In genomic region chr20:10954137-10954840, GRCh38 we compare ENCODE assay signal across 21 cellular contexts.
DNase-seq lines count a peak whose midpoint lies in the region; ATAC-seq and TF ChIP-seq lines count a peak whose summit lies in the region.
"Had no signal": no experiment of that assay in that cellular context is flagged by ENCODE, and none has a peak within 500 bp of the region (broad histone marks: within the 10 kb centered on the region; RNA-seq: fewer than 3 reads in every experiment).

No MANE protein-coding gene starts in this region.

- H2BK120ac ChIP-seq in IMR-90 (ENCODE audit: low read depth, low read length) = no peak overlapping the region

- H2BK20ac ChIP-seq in IMR-90 (ENCODE audit: low read depth, low read length) = no peak overlapping the region

- H3K27ac ChIP-seq in IMR-90 (ENCODE audit: insufficient read depth, low read length) = no peak overlapping the region
- peak overlapping the region; percentile 33 to 46 for H3K27ac ChIP-seq in breast epithelium
- H3K27ac ChIP-seq in thoracic aorta = no peak overlapping the region
- H3K27ac ChIP-seq: GM23248, neutrophil had no signal

- POLR2A ChIA-PET in IMR-90 (lab: Charles Lee; ENCODE audit: unreplicated experiment) = interaction anchor here (0.6 kb wide), 1 partner anchor 21 kb away, joined by 3 read pairs; no protein-coding TSS in a partner anchor

- H2BK15ac ChIP-seq in IMR-90 (ENCODE audit: low read depth, low read length) = no peak overlapping the region

- no peak overlapping the region for H4K91ac ChIP-seq in IMR-90 (ENCODE audit: insufficient read depth, low read depth, low read length)

- no peak overlapping the region for H3K9ac ChIP-seq in IMR-90 (ENCODE audit: low read depth, low read length)
- H3K9ac ChIP-seq: GM23248 had no signal

- 72% methylated on average over 4 of the region's 6 CpGs; no CpG with 5 or more reads in 1 of the 2 experiments for WGBS in IMR-90 (ENCODE audit: extremely low coverage in 2 of 2, insufficient read length in 1 of 2), 2 experiments

- H3K79me1 ChIP-seq in IMR-90 (ENCODE audit: low read depth in 1 of 2, low read length in 2 of 2) = no peaks in the 10 kb centered on the region

- H2AFZ ChIP-seq in IMR-90 (replicated peaks; ENCODE audit: low read length, poor library complexity) = no peak overlapping the region
- H2AFZ ChIP-seq: GM23248 had no signal

- no peak overlapping the region for H2AK5ac ChIP-seq in IMR-90 (ENCODE audit: low read depth, low read length)

- intact Hi-C loops in IMR-90 (cut with micrococcal nuclease) (no loop called here), breast epithelium (cut with DNase I; ENCODE audit: low total_unique reads) (no loop called here)

- no TSS peak for BruUV-seq in IMR-90 (replicated peaks; lab: Mats Ljungman, UMichigan)

- H3K18ac ChIP-seq in IMR-90 (ENCODE audit: low read depth, low read length) = no peak overlapping the region

- no peak overlapping the region for H4K8ac ChIP-seq in IMR-90 (ENCODE audit: low read depth in 2 of 2, low read length in 2 of 2)

- in situ Hi-C loops in IMR-90 (cut with MboI; ENCODE audit: low sequenced_read_pairs) = no loop called here

- H3K36me3 ChIP-seq in IMR-90 (ENCODE audit: control insufficient read depth, insufficient read depth, low read length) (no peaks in the 10 kb centered on the region), breast epithelium (no peaks in the 10 kb centered on the region), kidney epithelial cell (ENCODE audit: control insufficient read depth, insufficient read depth, low read length) (no peaks in the 10 kb centered on the region), thoracic aorta (no peaks in the 10 kb centered on the region)
- H3K36me3 ChIP-seq: neutrophil had no signal

- no peak overlapping the region for H4K5ac ChIP-seq in IMR-90 (ENCODE audit: low read depth, low read length)

- no peak overlapping the region for H3K4me2 ChIP-seq in IMR-90 (ENCODE audit: low read depth, low read length)

- H2AK9ac ChIP-seq in IMR-90 (replicated peaks; ENCODE audit: low read depth, low read length, poor library complexity) = no peak overlapping the region

- TF ChIP-seq RAD21 in IMR-90 (IDR thresholded peaks at IDR 0.05; ENCODE audit: low read length) = no peak

- TF ChIP-seq POLR2A in IMR-90 (IDR thresholded peaks at IDR 0.05; ENCODE audit: low read depth, low read length) (no peak), breast epithelium (IDR thresholded peaks at IDR 0.05) (no peak)

- no peak overlapping the region for H3K23ac ChIP-seq in IMR-90 (ENCODE audit: low read depth, low read length)

- H2BK5ac ChIP-seq in IMR-90 (ENCODE audit: low read depth, low read length, poor library complexity, severe bottlenecking) = no peak overlapping the region

- no peaks in the 10 kb centered on the region for H3K9me1 ChIP-seq in IMR-90 (ENCODE audit: insufficient read depth, low read length)

- DNase-seq in IMR-90 (peak; percentile 22), breast epithelium (ENCODE audit: low spot score in 2 of 2) (peak in 1 of 2 donors; percentile 72), kidney epithelial cell (ENCODE audit: low read depth) (peak; percentile 71), thoracic aorta (ENCODE audit: low spot score) (no peak), NCI-H1105 (lab: John Stamatoyannopoulos, UW) (no peak), NCI-H2107 treated with DMSO at 0.1 percent for 48 hours (lab: John Stamatoyannopoulos, UW; ENCODE audit: unreplicated experiment) (no peak)
- DNase-seq: activated CD4-positive, alpha-beta memory T cell treated with anti-CD3 and anti-CD28 coated beads, Interleukin-2, amount 10 ng/mL, durations not matched to agents 7 days and 5 days; activated T-cell treated with anti-CD3 and anti-CD28 coated beads, Interleukin-2, amount 50 U/mL, for 24 hours; GM23248; Karpas-422; left cardiac atrium; NCI-H1417 treated with DMSO at 0.1 percent for 48 hours; NCI-H345; NK-92 treated with Interleukin-12 subunit alpha and Interleukin-12 subunit beta, amount 100 ng/mL, for 24 hours; right cardiac atrium; SHP77; stimulated activated CD4-positive, alpha-beta T cell treated with anti-CD3 and anti-CD28 coated beads, Interleukin-2, amount 100 ng/mL, for 24 hours had no signal

- no peaks in the 10 kb centered on the region; the same call in 1 of the 2 replicates for H3K27me3 ChIP-seq in IMR-90 (ENCODE audit: control insufficient read depth, insufficient read depth, low read length)
- no peaks in the 10 kb centered on the region for H3K27me3 ChIP-seq in breast epithelium
- H3K27me3 ChIP-seq in kidney epithelial cell (ENCODE audit: control insufficient read depth, insufficient read depth, low read length) = no peaks in the 10 kb centered on the region
- H3K27me3 ChIP-seq in thoracic aorta (replicated peaks; ENCODE audit: insufficient read depth) = no peaks in the 10 kb centered on the region
- H3K27me3 ChIP-seq: neutrophil had no signal

- TF ChIP-seq CTCF in IMR-90 (conservative IDR thresholded peaks at IDR 0.05; ENCODE audit: low read depth, low read length) (no peak), breast epithelium (IDR thresholded peaks at IDR 0.05) (no peak), kidney epithelial cell (IDR thresholded peaks at IDR 0.05; ENCODE audit: insufficient read depth, low read length, poor library complexity, severe bottlenecking) (no peak), thoracic aorta (IDR thresholded peaks at IDR 0.05) (no peak)

- H3K4me3 ChIP-seq in IMR-90 (ENCODE audit: insufficient read depth, low read depth, low read length) (no peak overlapping the region), breast epithelium (no peak overlapping the region), kidney epithelial cell (ENCODE audit: low read depth, low read length) (no peak overlapping the region), thoracic aorta (no peak overlapping the region)
- H3K4me3 ChIP-seq: GM23248 had no signal

- H3K56ac ChIP-seq in IMR-90 (ENCODE audit: extremely low read depth, insufficient read depth, low read length) = no peak overlapping the region

- H3K4me1 ChIP-seq in IMR-90 (ENCODE audit: control insufficient read depth, insufficient read depth, low read length) (no peaks in the 10 kb centered on the region), breast epithelium (no peaks in the 10 kb centered on the region), thoracic aorta (ENCODE audit: control insufficient read depth in 1 of 2, low read depth in 2 of 2) (peaks cover 4 to 11% of the 10 kb centered on the region in 2 donors)

- no peak overlapping the region for H3K4ac ChIP-seq in IMR-90 (ENCODE audit: low read depth, low read length)

- CTCF ChIA-PET in IMR-90 (lab: Yijun Ruan, JAX) = interaction anchor here (0.6 kb wide), 2 partner anchors 154 to 297 kb away, joined by 3 read pairs; no protein-coding TSS in a partner anchor

- ATAC-seq in IMR-90 (ENCODE audit: low read depth) (no peak), thoracic aorta (ENCODE audit: insufficient number of reproducible peaks, low FRiP score, low read depth) (peak; percentile 23), HG03097 (IDR thresholded peaks at IDR 0.05; ENCODE audit: low FRiP score, unreplicated experiment) (no peak)
- no peak for ATAC-seq in activated CD4-positive, CD25-positive, alpha-beta regulatory T cell treated with anti-CD3 and anti-CD28 coated beads, Interleukin-2, amount 50 U/mL, for 24 hours
- ATAC-seq: activated naive CD4-positive, alpha-beta T cell treated with anti-CD3 and anti-CD28 coated beads, Interleukin-2, amount 50 U/mL, for 72 hours; right cardiac atrium had no signal

- no peak overlapping the region for H3K14ac ChIP-seq in IMR-90 (replicated peaks; ENCODE audit: low read depth, low read length)

- dilution Hi-C loops in IMR-90 (cut with HindIII; ENCODE audit: low sequenced_read_pairs, unreplicated experiment) = no loop called here

- no peaks in the 10 kb centered on the region for H3K9me3 ChIP-seq in IMR-90 (ENCODE audit: control insufficient read depth, insufficient read depth, low read length)
- no peaks in the 10 kb centered on the region for H3K9me3 ChIP-seq in breast epithelium
- H3K9me3 ChIP-seq in thoracic aorta = no peaks in the 10 kb centered on the region
- H3K9me3 ChIP-seq: neutrophil had no signal

- no peaks in the 10 kb centered on the region for H4K20me1 ChIP-seq in IMR-90 (ENCODE audit: insufficient read depth, low read length)

TF ChIP-seq in IMR-90, 13 proteins besides CTCF, POLR2A, EP300 and RAD21:
- no peak for TF ChIP-seq MAFK (IDR thresholded peaks at IDR 0.05; ENCODE audit: low read depth, low read length)
- no peak for TF ChIP-seq FOS (IDR thresholded peaks at IDR 0.05; ENCODE audit: low read depth, low read length)
- TF ChIP-seq RFX5 (IDR thresholded peaks at IDR 0.05; ENCODE audit: low read depth, low read length) = no peak
- TF ChIP-seq USF2 (IDR thresholded peaks at IDR 0.05; ENCODE audit: low read depth, low read length) = no peak
- no peak for TF ChIP-seq ELK1 (IDR thresholded peaks at IDR 0.05; ENCODE audit: borderline replicate concordance, low read depth, low read length)
- TF ChIP-seq BHLHE40 (IDR thresholded peaks at IDR 0.05; ENCODE audit: low read depth, low read length) = no peak
- TF ChIP-seq SMC3 (IDR thresholded peaks at IDR 0.05; ENCODE audit: low read depth, low read length) = no peak
- TF ChIP-seq RCOR1 (IDR thresholded peaks at IDR 0.05; ENCODE audit: insufficient replicate concordance, low read length) = no peak
- TF ChIP-seq MAZ (IDR thresholded peaks at IDR 0.05; ENCODE audit: borderline replicate concordance, low read depth, low read length) = no peak
- no peak for TF ChIP-seq NFE2L2 (IDR thresholded peaks at IDR 0.05; ENCODE audit: low read depth, low read length)
- no peak for TF ChIP-seq CEBPB (IDR thresholded peaks at IDR 0.05; ENCODE audit: low read depth, low read length)
- no peak for TF ChIP-seq MXI1 (IDR thresholded peaks at IDR 0.05; ENCODE audit: borderline replicate concordance, low read depth, low read length)
- TF ChIP-seq CHD1 (IDR thresholded peaks at IDR 0.05; ENCODE audit: low read depth, low read length) = no peak
TF ChIP-seq in IMR-90: peak in this region for 0.

Comparison
In these comparisons a context has a peak if more than half of its experiments do, and no peak if none do; other contexts are left out.
1. DNase-seq: peak in IMR-90 (single experiment) and kidney epithelial cell (single experiment); none in thoracic aorta (single experiment), NCI-H1105 (single experiment) and NCI-H2107 treated with DMSO at 0.1 percent for 48 hours (single experiment).
2. H3K27ac ChIP-seq: peak in breast epithelium (2 of 2); none in IMR-90 (single experiment) and thoracic aorta (0 of 2).